27 cellular contexts compared by ENCODE assay signal in genomic region chr15:39999538-39999937, GRCh38.
"Had no signal": no experiment of that assay in that cellular context is flagged by ENCODE, and none has a peak within 500 bp of the region (broad histone marks: within the 10 kb centered on the region; RNA-seq: fewer than 3 reads in every experiment).

No MANE protein-coding gene starts in this region.

- DNase-seq: effector memory CD4-positive, alpha-beta T cell; erythroblast; esophagus squamous epithelium; foreskin melanocyte; glutamatergic neuron; heart right ventricle; hippocampal formation; left cardiac atrium; left lung; mesendoderm; midbrain; naive thymus-derived CD4-positive, alpha-beta T cell; nucleus accumbens; stimulated activated CD4-positive, alpha-beta T cell treated with anti-CD3 and anti-CD28 coated beads, Interleukin-12 subunit alpha, Interleukin-12 subunit beta, amount 100 ng/mL, for 4 hours; stimulated activated CD4-positive, alpha-beta T cell treated with anti-CD3 and anti-CD28 coated beads, Interleukin-1b, Interleukin-23, amount 100 ng/mL, for 48 hours; stimulated activated CD4-positive, alpha-beta T cell treated with anti-CD3 and anti-CD28 coated beads, Interleukin-4, amount 100 ng/mL, for 1 hour; stimulated activated CD8-positive, alpha-beta memory T cell treated with anti-CD3 and anti-CD28 coated beads, Interleukin-4, amount 100 ng/mL, for 48 hours; stimulated activated naive CD4-positive, alpha-beta T cell treated with Interleukin-2 at 50 U/mL for 16 hours; stomach; thyroid gland; trophoblast cell had no signal

- H3K4me1 ChIP-seq: esophagus squamous epithelium, heart right ventricle, left lung, prostate gland, right atrium auricular region, thyroid gland had no signal

- H3K9me3 Mint-ChIP-seq: dendritic cell treated with granulocyte-macrophage colony-stimulating factor and Interleukin-4, amounts not matched to agents 40 ng/mL and 50 ng/mL, for 4 days; naive thymus-derived CD4-positive, alpha-beta T cell; nephron had no signal

- H3K4me1 Mint-ChIP-seq: nephron had no signal

- H3K4me3 Mint-ChIP-seq: dendritic cell treated with granulocyte-macrophage colony-stimulating factor and Interleukin-4, amounts not matched to agents 40 ng/mL and 50 ng/mL, for 4 days; naive thymus-derived CD4-positive, alpha-beta T cell; nephron had no signal

- H3K27me3 Mint-ChIP-seq: dendritic cell treated with granulocyte-macrophage colony-stimulating factor and Interleukin-4, amounts not matched to agents 40 ng/mL and 50 ng/mL, for 4 days; naive thymus-derived CD4-positive, alpha-beta T cell had no signal

- ATAC-seq: heart right ventricle; left cardiac atrium; left lung; naive thymus-derived CD4-positive, alpha-beta T cell; sciatic nerve had no signal

- H3K36me3 ChIP-seq: prostate gland had no signal

- H3K27ac Mint-ChIP-seq: dendritic cell treated with granulocyte-macrophage colony-stimulating factor and Interleukin-4, amounts not matched to agents 40 ng/mL and 50 ng/mL, for 4 days; naive thymus-derived CD4-positive, alpha-beta T cell had no signal

- H3K4me2 ChIP-seq: smooth muscle cell had no signal

- H3K4me3 ChIP-seq: esophagus squamous epithelium, heart right ventricle, left lung, prostate gland, right atrium auricular region, smooth muscle cell, stomach, thyroid gland had no signal

- H3K27ac ChIP-seq: esophagus squamous epithelium, heart right ventricle, left lung, prostate gland, right atrium auricular region, stomach, thyroid gland had no signal

- H3K9me3 ChIP-seq: esophagus squamous epithelium, heart right ventricle, left lung, prostate gland, right atrium auricular region, stomach, thyroid gland had no signal
